In the genomic region with DNA sequence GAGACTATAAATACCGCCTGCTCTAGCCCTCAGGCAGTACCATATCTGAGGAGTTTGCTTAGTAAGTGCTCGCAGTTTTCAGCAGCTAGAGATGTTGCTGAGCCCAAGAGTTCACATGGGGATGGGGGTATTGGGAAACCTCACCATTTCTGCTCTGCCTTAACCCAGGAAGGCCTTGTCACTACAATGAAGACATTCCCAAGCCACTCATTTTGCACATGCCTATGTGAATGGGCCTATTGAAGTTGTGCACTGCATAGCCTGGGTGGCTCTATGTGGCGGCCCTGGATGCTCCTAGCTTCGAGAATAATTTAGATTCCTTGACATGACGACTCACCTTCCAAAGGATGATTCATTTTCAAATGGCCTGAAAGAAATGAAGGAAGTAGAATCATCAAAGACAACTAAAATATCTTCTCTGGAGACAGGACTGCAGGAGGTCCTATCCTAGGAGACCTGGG, we compare ENCODE assay signal across 14 cellular contexts.
A peak's percentile ranks its signal among the peaks of the same experiment; 100 is the strongest.
DNase-seq lines count a peak whose midpoint lies in the region; ATAC-seq, FAIRE-seq and TF ChIP-seq lines count a peak whose summit lies in the region.
"Had no signal": no experiment of that assay in that cellular context is flagged by ENCODE, and none has a peak within 500 bp of the region (broad histone marks: within the 10 kb centered on the region; RNA-seq: fewer than 3 reads in every experiment).

No MANE protein-coding gene starts in this region.

- POLR2A ChIA-PET in PC-3 (lab: Charles Lee; ENCODE audit: unreplicated experiment): no interaction called here

- no peaks in the 10 kb centered on the region for H3K9me3 Mint-ChIP-seq in osteocyte (ENCODE audit: unreplicated experiment)
- H3K9me3 Mint-ChIP-seq: activated CD4-positive, alpha-beta T cell treated with anti-CD3 and anti-CD28 coated beads, Interleukin-2, amount 10 ng/mL, durations not matched to agents 24 days and 14 days had no signal

- H3K4me1 Mint-ChIP-seq in osteocyte (ENCODE audit: unreplicated experiment): peaks cover 58% of the 10 kb centered on the region
- H3K4me1 Mint-ChIP-seq: activated CD4-positive, alpha-beta T cell treated with anti-CD3 and anti-CD28 coated beads, Interleukin-2, amount 10 ng/mL, durations not matched to agents 24 days and 14 days had no signal

- no peak overlapping the region for H3K27ac ChIP-seq in PC-3 (ENCODE audit: low read length)
- no peak overlapping the region for H3K27ac ChIP-seq in small intestine (ENCODE audit: low read depth in 1 of 2, low read length in 1 of 2)

- H3K27me3 ChIP-seq in PC-3 (ENCODE audit: low read length) (no peaks in the 10 kb centered on the region), small intestine (ENCODE audit: control insufficient read depth in 2 of 2, insufficient read depth in 2 of 2, low read length in 2 of 2) (no peaks in the 10 kb centered on the region)

- intact Hi-C loops in PC-3 (cut with micrococcal nuclease): no loop called here

- no peaks in the 10 kb centered on the region for H4K20me1 ChIP-seq in PC-3 (ENCODE audit: low read length)

- no peak overlapping the region for H3K4me2 ChIP-seq in PC-3 (ENCODE audit: low read length)

- peak; percentile 94 for DNase-seq in EL
- peak; percentile 52 for DNase-seq in PC-3
- peak; percentile 84 for DNase-seq in epithelial cell of proximal tubule (ENCODE audit: low read depth)
- no peak for DNase-seq in osteocyte (ENCODE audit: extremely low spot score, unreplicated experiment)
- no peak for DNase-seq in SIG-M5 treated with dmso at 0.1 percent for 504 hours (lab: John Stamatoyannopoulos, UW; ENCODE audit: unreplicated experiment)
- no peak for DNase-seq in small intestine
- DNase-seq: activated CD4-positive, alpha-beta T cell treated with anti-CD3 and anti-CD28 coated beads, Interleukin-2, amount 10 ng/mL, durations not matched to agents 24 days and 14 days; activated gamma-delta T cell; NCI-H1436 treated with DMSO at 0.1 percent for 48 hours; stimulated activated CD4-positive, alpha-beta T cell treated with anti-CD3 and anti-CD28 coated beads, Interleukin-2, amount 100 ng/mL, for 48 hours; stimulated activated naive CD8-positive, alpha-beta T cell treated with anti-CD3 and anti-CD28 coated beads, Interleukin-15, Interleukin-2, amounts not matched to agents 100 U/mL and 50 U/mL, for 24 hours had no signal

- no peaks in the 10 kb centered on the region for H3K36me3 Mint-ChIP-seq in osteocyte (ENCODE audit: unreplicated experiment)

- H3K4me3 ChIP-seq in PC-3 (ENCODE audit: low read length): no peak overlapping the region
- H3K4me3 ChIP-seq in epithelial cell of proximal tubule (ENCODE audit: low read depth, low read length): no peak overlapping the region
- H3K4me3 ChIP-seq in small intestine (ENCODE audit: low read depth in 1 of 2, low read length in 2 of 2): no peak overlapping the region

- H3K9me3 ChIP-seq in PC-3 (ENCODE audit: low read length): no peaks in the 10 kb centered on the region
- H3K9me3 ChIP-seq in small intestine (ENCODE audit: control insufficient read depth, low read depth): no peaks in the 10 kb centered on the region

- ATAC-seq in PC-3 (peak; percentile 67), GM18907 (IDR thresholded peaks at IDR 0.05; ENCODE audit: unreplicated experiment) (no peak), GM21723 (IDR thresholded peaks at IDR 0.05; ENCODE audit: unreplicated experiment) (no peak)
- ATAC-seq: stimulated activated naive CD8-positive, alpha-beta T cell treated with anti-CD3 and anti-CD28 coated beads, Interleukin-15, Interleukin-2, amounts not matched to agents 100 U/mL and 50 U/mL, for 24 hours had no signal

- TF ChIP-seq CTCF in PC-3 (conservative IDR thresholded peaks at IDR 0.05; ENCODE audit: low read depth, low read length) (no peak), epithelial cell of proximal tubule (conservative IDR thresholded peaks at IDR 0.05; ENCODE audit: low read depth, low read length) (no peak), osteocyte (IDR thresholded peaks at IDR 0.05) (no peak)

- no peaks in the 10 kb centered on the region for H3K9me2 ChIP-seq in PC-3 (replicated peaks; ENCODE audit: low read length)

- H3K9ac ChIP-seq in PC-3 (ENCODE audit: low read length): no peak overlapping the region

- no peak overlapping the region for H2AFZ ChIP-seq in PC-3 (ENCODE audit: low read length)

- no peaks in the 10 kb centered on the region for H3K79me2 ChIP-seq in PC-3 (ENCODE audit: low read length)

- H3K27ac Mint-ChIP-seq in osteocyte (ENCODE audit: unreplicated experiment): peak overlapping the region; percentile 61
- H3K27ac Mint-ChIP-seq: activated CD4-positive, alpha-beta T cell treated with anti-CD3 and anti-CD28 coated beads, Interleukin-2, amount 10 ng/mL, durations not matched to agents 24 days and 14 days had no signal

- no peak for FAIRE-seq in small intestine (lab: Jason Lieb, UNC)
- FAIRE-seq: colon had no signal

- CTCF ChIA-PET in PC-3 (lab: Charles Lee): no interaction called here

- BruUV-seq in PC-3 (replicated peaks; lab: Mats Ljungman, UMichigan): no TSS peak

- H3K27me3 Mint-ChIP-seq in osteocyte (ENCODE audit: unreplicated experiment): no peaks in the 10 kb centered on the region

- H3K36me3 ChIP-seq in PC-3 (ENCODE audit: low read depth, low read length) (no peaks in the 10 kb centered on the region), small intestine (ENCODE audit: control insufficient read depth in 2 of 2, insufficient read depth in 2 of 2, low read length in 2 of 2) (no peaks in the 10 kb centered on the region)

- WGBS in small intestine, 3 donors: 54 to 80% (median 63%) methylated on average over 5 of the region's 5 CpGs

- H3K4me1 ChIP-seq in PC-3 (ENCODE audit: insufficient read depth, low read length) (peaks cover 17% of the 10 kb centered on the region), small intestine (ENCODE audit: control insufficient read depth in 2 of 2, insufficient read depth in 1 of 2, low read depth in 1 of 2, low read length in 1 of 2) (peaks cover 0 to 5% of the 10 kb centered on the region in 2 donors)

- no peaks in the 10 kb centered on the region for H3F3A ChIP-seq in PC-3 (ENCODE audit: low read length, unreplicated experiment)

- H3K4me3 Mint-ChIP-seq in osteocyte (ENCODE audit: unreplicated experiment): no peak overlapping the region
- H3K4me3 Mint-ChIP-seq: activated CD4-positive, alpha-beta T cell treated with anti-CD3 and anti-CD28 coated beads, Interleukin-2, amount 10 ng/mL, durations not matched to agents 24 days and 14 days had no signal

Comparison
In these comparisons a context has a peak if more than half of its experiments do, and no peak if none do; other contexts are left out.
1. DNase-seq: peak in EL (single experiment), PC-3 (single experiment) and epithelial cell of proximal tubule (single experiment); none in osteocyte (single experiment), SIG-M5 treated with dmso at 0.1 percent for 504 hours (single experiment) and small intestine (single experiment).